ENCODE assay signal across 23 cellular contexts in the genomic region with DNA sequence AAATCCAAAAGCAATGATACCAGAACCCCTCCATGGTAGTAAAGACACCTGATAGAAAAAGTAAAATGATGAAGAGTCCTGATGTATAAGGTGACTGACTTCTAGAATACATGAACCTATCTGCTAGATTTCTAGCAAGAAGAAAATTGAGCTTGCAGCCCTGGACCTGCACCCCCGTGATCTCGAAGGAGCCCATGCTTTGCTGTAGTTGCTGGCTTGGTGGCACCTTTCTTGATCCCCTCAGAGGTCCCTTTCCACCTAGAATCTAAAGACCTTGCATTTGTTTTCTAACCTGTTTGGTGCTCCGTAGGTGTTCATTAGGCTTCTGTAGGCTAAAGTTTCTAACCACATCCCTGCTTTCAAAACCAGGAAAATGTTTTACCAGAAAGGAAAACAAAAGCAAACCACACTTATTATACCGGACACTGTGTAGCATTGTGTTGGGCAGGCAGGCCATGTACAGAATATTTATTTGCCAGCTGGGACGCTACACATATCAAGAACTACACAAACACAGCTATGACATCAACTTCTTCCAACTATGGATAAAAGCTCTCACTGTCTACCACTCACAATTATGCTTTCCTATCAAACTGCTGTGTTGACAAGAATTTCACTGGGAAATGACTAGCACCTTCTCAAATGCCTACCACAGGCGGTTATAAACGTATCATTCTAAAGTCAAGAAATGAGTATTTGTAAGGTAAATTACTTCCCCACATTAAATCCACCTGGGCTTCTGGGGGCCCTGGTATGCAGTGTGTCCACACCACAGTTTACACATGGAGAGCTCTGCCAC.
DNase-seq lines count a peak whose midpoint lies in the region; ATAC-seq, FAIRE-seq and TF ChIP-seq lines count a peak whose summit lies in the region.
"Had no signal": no experiment of that assay in that cellular context is flagged by ENCODE, and none has a peak within 500 bp of the region (broad histone marks: within the 10 kb centered on the region; RNA-seq: fewer than 3 reads in every experiment).

No MANE protein-coding gene starts in this region.

- no peak for FAIRE-seq in D721Med (lab: Jason Lieb, UNC)
- FAIRE-seq: GM12892, TTC549 had no signal

- H3K4me1 ChIP-seq in heart left ventricle (no peaks in the 10 kb centered on the region), SK-N-SH (ENCODE audit: control insufficient read depth in 1 of 2, insufficient read depth in 2 of 2, low read depth in 1 of 2, low read length in 1 of 2) (no peaks in the 10 kb centered on the region; a peak in 1 of 4 replicates)
- H3K4me1 ChIP-seq: tibial artery had no signal

- TF ChIP-seq CTCF in heart left ventricle (IDR thresholded peaks at IDR 0.05): no peak
- TF ChIP-seq CTCF in SK-N-SH (IDR thresholded peaks at IDR 0.05): no peak
- TF ChIP-seq CTCF in D721Med (IDR thresholded peaks at IDR 0.05; ENCODE audit: insufficient read depth, missing control alignments): no peak

- H4K20me1 ChIP-seq in SK-N-SH (ENCODE audit: insufficient read depth): no peaks in the 10 kb centered on the region

- H3K9me2 ChIP-seq in SK-N-SH: no peaks in the 10 kb centered on the region

- peak; percentile 55 for DNase-seq in H4 (ENCODE audit: low spot score)
- DNase-seq in RPMI7951 (ENCODE audit: low read depth): peak; percentile 3
- peak; percentile 96 for DNase-seq in globus pallidus (ENCODE audit: low spot score)
- DNase-seq in nucleus accumbens (lab: John Stamatoyannopoulos, UW): peak in 32 of 56 donors; percentile 9 to 75 (median 44)
- no peak for DNase-seq in heart left ventricle
- no peak for DNase-seq in SK-N-SH
- DNase-seq in D721Med (ENCODE audit: insufficient read length, low spot score): no peak
- DNase-seq: activated CD4-positive, alpha-beta T cell treated with anti-CD3 and anti-CD28 coated beads, Interleukin-2, amount 10 ng/mL, durations not matched to agents 7 days and 5 days; activated naive CD8-positive, alpha-beta T cell treated with anti-CD3 and anti-CD28 coated beads, Interleukin-2, amount 50 U/mL, for 24 hours; activated T-cell treated with anti-CD3 and anti-CD28 coated beads, Interleukin-2, amount 50 U/mL, for 4 hours; AML-193; effector CD8-positive, alpha-beta T cell; GF-D8; H7; kidney; NCI-H1092; stimulated activated CD4-positive, alpha-beta T cell treated with anti-CD3 and anti-CD28 coated beads, Interleukin-4, amount 100 ng/mL, for 4 hours; tibial artery had no signal

- TF ChIP-seq EP300 in SK-N-SH (IDR thresholded peaks at IDR 0.05; ENCODE audit: borderline replicate concordance in 1 of 2, low read depth in 1 of 2, low read length in 1 of 2): no peak

- no peaks in the 10 kb centered on the region for H3K36me3 ChIP-seq in heart left ventricle
- H3K36me3 ChIP-seq in SK-N-SH (replicated peaks in 1 of 2; ENCODE audit: control insufficient read depth in 1 of 2, insufficient read depth in 2 of 2, low read length in 1 of 2): peaks cover 0 to 16% of the 10 kb centered on the region in 2 experiments
- H3K36me3 ChIP-seq: tibial artery had no signal

- ATAC-seq in GM21367 (IDR thresholded peaks at IDR 0.05; ENCODE audit: unreplicated experiment): no peak
- no peak for ATAC-seq in heart left ventricle
- ATAC-seq: activated naive CD8-positive, alpha-beta T cell treated with anti-CD3 and anti-CD28 coated beads, Interleukin-2, amount 50 U/mL, for 24 hours; activated T-cell treated with anti-CD3 and anti-CD28 coated beads, Interleukin-2, amount 50 U/mL, for 4 hours; Panc1 had no signal

- intact Hi-C loops in heart left ventricle (cut with DNase I): no loop called here

- H3K27ac ChIP-seq in heart left ventricle: no peak overlapping the region
- H3K27ac ChIP-seq in SK-N-SH (ENCODE audit: low read depth in 2 of 2, low read length in 1 of 2): no peak overlapping the region; a peak in 1 of 4 replicates
- H3K27ac ChIP-seq: KMS-11, tibial artery had no signal

- no peaks in the 10 kb centered on the region for H3F3A ChIP-seq in SK-N-SH (replicated peaks; ENCODE audit: insufficient read depth)

- TF ChIP-seq POLR2A in heart left ventricle (IDR thresholded peaks at IDR 0.05): no peak

- H3K4me3 ChIP-seq in heart left ventricle: no peak overlapping the region
- H3K4me3 ChIP-seq in SK-N-SH (ENCODE audit: low read depth in 2 of 2, low read length in 1 of 2): no peak overlapping the region
- H3K4me3 ChIP-seq: tibial artery had no signal

- H2AFZ ChIP-seq in SK-N-SH (ENCODE audit: low read depth): no peak overlapping the region

- no peaks in the 10 kb centered on the region for H3K9me3 ChIP-seq in heart left ventricle
- H3K9me3 ChIP-seq in SK-N-SH: no peaks in the 10 kb centered on the region
- H3K9me3 ChIP-seq: tibial artery had no signal

- CTCF ChIA-PET in SK-N-SH (lab: Yijun Ruan, JAX): no interaction called here

- POLR2A ChIA-PET in SK-N-SH (lab: Yijun Ruan, JAX): no interaction called here

- no peaks in the 10 kb centered on the region for H3K27me3 ChIP-seq in heart left ventricle
- no peaks in the 10 kb centered on the region for H3K27me3 ChIP-seq in SK-N-SH (ENCODE audit: insufficient read depth)
- H3K27me3 ChIP-seq: tibial artery had no signal

- no peak overlapping the region for H3K4me2 ChIP-seq in SK-N-SH
- H3K4me2 ChIP-seq: KMS-11 had no signal

- no peak overlapping the region for H3K9ac ChIP-seq in SK-N-SH
- H3K9ac ChIP-seq: KMS-11 had no signal

- WGBS in heart left ventricle, 4 donors: 79 to 87% (median 83%) methylated on average over 7 of the region's 7 CpGs
- 95% methylated on average over 7 of the region's 7 CpGs for WGBS in SK-N-SH (ENCODE audit: low lambda C conversion rate)

- H3K79me2 ChIP-seq in SK-N-SH (ENCODE audit: insufficient read depth): no peaks in the 10 kb centered on the region

- TF ChIP-seq RAD21 in SK-N-SH (IDR thresholded peaks at IDR 0.05; ENCODE audit: low read length): no peak

TF ChIP-seq in SK-N-SH, 30 proteins besides CTCF, POLR2A, EP300 and RAD21:
- TF ChIP-seq, protein P1, sequence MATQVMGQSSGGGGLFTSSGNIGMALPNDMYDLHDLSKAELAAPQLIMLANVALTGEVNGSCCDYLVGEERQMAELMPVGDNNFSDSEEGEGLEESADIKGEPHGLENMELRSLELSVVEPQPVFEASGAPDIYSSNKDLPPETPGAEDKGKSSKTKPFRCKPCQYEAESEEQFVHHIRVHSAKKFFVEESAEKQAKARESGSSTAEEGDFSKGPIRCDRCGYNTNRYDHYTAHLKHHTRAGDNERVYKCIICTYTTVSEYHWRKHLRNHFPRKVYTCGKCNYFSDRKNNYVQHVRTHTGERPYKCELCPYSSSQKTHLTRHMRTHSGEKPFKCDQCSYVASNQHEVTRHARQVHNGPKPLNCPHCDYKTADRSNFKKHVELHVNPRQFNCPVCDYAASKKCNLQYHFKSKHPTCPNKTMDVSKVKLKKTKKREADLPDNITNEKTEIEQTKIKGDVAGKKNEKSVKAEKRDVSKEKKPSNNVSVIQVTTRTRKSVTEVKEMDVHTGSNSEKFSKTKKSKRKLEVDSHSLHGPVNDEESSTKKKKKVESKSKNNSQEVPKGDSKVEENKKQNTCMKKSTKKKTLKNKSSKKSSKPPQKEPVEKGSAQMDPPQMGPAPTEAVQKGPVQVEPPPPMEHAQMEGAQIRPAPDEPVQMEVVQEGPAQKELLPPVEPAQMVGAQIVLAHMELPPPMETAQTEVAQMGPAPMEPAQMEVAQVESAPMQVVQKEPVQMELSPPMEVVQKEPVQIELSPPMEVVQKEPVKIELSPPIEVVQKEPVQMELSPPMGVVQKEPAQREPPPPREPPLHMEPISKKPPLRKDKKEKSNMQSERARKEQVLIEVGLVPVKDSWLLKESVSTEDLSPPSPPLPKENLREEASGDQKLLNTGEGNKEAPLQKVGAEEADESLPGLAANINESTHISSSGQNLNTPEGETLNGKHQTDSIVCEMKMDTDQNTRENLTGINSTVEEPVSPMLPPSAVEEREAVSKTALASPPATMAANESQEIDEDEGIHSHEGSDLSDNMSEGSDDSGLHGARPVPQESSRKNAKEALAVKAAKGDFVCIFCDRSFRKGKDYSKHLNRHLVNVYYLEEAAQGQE (IDR thresholded peaks at IDR 0.05; ENCODE audit: low read depth, low read length): no peak
- TF ChIP-seq SIN3A (IDR thresholded peaks at IDR 0.05; ENCODE audit: borderline replicate concordance, low read depth, low read length) (no peak), ELF1 (IDR thresholded peaks at IDR 0.05) (no peak), NFIC (IDR thresholded peaks at IDR 0.05; ENCODE audit: borderline replicate concordance) (no peak), CHD2 (IDR thresholded peaks at IDR 0.05; ENCODE audit: low read length, partially characterized antibody) (no peak)
- TF ChIP-seq, protein P2, sequence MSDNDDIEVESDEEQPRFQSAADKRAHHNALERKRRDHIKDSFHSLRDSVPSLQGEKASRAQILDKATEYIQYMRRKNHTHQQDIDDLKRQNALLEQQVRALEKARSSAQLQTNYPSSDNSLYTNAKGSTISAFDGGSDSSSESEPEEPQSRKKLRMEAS (IDR thresholded peaks at IDR 0.05; ENCODE audit: low read depth): no peak
- TF ChIP-seq, protein P3, sequence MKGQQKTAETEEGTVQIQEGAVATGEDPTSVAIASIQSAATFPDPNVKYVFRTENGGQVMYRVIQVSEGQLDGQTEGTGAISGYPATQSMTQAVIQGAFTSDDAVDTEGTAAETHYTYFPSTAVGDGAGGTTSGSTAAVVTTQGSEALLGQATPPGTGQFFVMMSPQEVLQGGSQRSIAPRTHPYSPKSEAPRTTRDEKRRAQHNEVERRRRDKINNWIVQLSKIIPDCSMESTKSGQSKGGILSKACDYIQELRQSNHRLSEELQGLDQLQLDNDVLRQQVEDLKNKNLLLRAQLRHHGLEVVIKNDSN (IDR thresholded peaks at IDR 0.05; ENCODE audit: borderline replicate concordance, low read depth): no peak
- TF ChIP-seq, protein P4, sequence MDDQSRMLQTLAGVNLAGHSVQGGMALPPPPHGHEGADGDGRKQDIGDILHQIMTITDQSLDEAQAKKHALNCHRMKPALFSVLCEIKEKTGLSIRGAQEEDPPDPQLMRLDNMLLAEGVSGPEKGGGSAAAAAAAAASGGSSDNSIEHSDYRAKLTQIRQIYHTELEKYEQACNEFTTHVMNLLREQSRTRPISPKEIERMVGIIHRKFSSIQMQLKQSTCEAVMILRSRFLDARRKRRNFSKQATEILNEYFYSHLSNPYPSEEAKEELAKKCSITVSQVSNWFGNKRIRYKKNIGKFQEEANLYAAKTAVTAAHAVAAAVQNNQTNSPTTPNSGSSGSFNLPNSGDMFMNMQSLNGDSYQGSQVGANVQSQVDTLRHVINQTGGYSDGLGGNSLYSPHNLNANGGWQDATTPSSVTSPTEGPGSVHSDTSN (IDR thresholded peaks at IDR 0.05): no peak
- TF ChIP-seq, protein P5, sequence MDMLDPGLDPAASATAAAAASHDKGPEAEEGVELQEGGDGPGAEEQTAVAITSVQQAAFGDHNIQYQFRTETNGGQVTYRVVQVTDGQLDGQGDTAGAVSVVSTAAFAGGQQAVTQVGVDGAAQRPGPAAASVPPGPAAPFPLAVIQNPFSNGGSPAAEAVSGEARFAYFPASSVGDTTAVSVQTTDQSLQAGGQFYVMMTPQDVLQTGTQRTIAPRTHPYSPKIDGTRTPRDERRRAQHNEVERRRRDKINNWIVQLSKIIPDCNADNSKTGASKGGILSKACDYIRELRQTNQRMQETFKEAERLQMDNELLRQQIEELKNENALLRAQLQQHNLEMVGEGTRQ (IDR thresholded peaks at IDR 0.05; ENCODE audit: borderline replicate concordance, low read depth, low read length): no peak

Comparison
In these comparisons a context has a peak if more than half of its experiments do, and no peak if none do; other contexts are left out.
1. DNase-seq: peak in H4 (single experiment), RPMI7951 (single experiment), globus pallidus (single experiment) and nucleus accumbens (32 of 56); none in heart left ventricle (0 of 5), SK-N-SH (single experiment) and D721Med (single experiment).